11 cellular contexts compared by ENCODE assay signal in the genomic region with DNA sequence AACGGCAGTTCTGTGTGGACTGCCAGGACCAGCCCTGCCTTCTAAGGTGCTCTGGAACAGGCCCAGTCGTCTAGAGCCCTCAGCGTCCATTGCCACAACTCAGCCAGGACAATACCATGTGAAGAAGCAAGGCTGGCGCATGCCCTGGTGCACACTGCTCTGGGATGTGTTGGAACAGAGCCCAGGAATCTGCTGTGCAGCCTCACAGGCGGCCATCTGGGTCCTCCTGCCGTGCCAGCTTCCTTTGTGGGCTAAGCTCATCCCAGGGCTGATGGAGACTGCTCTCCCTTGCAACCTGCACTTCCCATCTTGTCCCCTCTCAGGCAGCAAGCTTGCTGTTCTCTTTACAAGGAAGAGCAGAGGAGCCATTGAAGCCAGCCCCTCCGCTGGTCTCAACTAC.
DNase-seq lines count a peak whose midpoint lies in the region; ATAC-seq and TF ChIP-seq lines count a peak whose summit lies in the region.
"Had no signal": no experiment of that assay in that cellular context is flagged by ENCODE, and none has a peak within 500 bp of the region (broad histone marks: within the 10 kb centered on the region; RNA-seq: fewer than 3 reads in every experiment).

No MANE protein-coding gene starts in this region.

- intact Hi-C loops in left ventricle myocardium inferior (cut with micrococcal nuclease), result no loop called here

- no peaks in the 10 kb centered on the region for H3K9me3 ChIP-seq in left ventricle myocardium inferior (replicated peaks)
- H3K9me3 ChIP-seq: gastroesophageal sphincter, prostate gland had no signal

- no peaks in the 10 kb centered on the region for H3K4me1 Mint-ChIP-seq in stimulated activated memory B cell treated with anti-CD40 and anti-IgM and Interleukin-4, amounts not matched to agents 10 μg/mL and 1 μg/mL and 100 μg/mL, for 72 hours

- no peaks in the 10 kb centered on the region for H3K36me3 ChIP-seq in left ventricle myocardium inferior
- H3K36me3 ChIP-seq: gastroesophageal sphincter, prostate gland had no signal

- peaks cover 23% of the 10 kb centered on the region for H3K27me3 Mint-ChIP-seq in stimulated activated memory B cell treated with anti-CD40 and anti-IgM and Interleukin-4, amounts not matched to agents 10 μg/mL and 1 μg/mL and 100 μg/mL, for 72 hours

- H3K36me3 Mint-ChIP-seq in stimulated activated memory B cell treated with anti-CD40 and anti-IgM and Interleukin-4, amounts not matched to agents 10 μg/mL and 1 μg/mL and 100 μg/mL, for 72 hours, result no peaks in the 10 kb centered on the region

- H3K4me1 ChIP-seq in left ventricle myocardium inferior, result peaks cover 14% of the 10 kb centered on the region
- H3K4me1 ChIP-seq: gastroesophageal sphincter, prostate gland had no signal

- ATAC-seq in stimulated activated memory B cell treated with anti-CD40 and anti-IgM and Interleukin-4, amounts not matched to agents 10 μg/mL and 1 μg/mL and 100 μg/mL, for 72 hours, result peak; percentile 29
- ATAC-seq in GM19351 (IDR thresholded peaks at IDR 0.05; ENCODE audit: unreplicated experiment), result no peak
- ATAC-seq: gastroesophageal sphincter had no signal

- DNase-seq in Kasumi-1 (lab: John Stamatoyannopoulos, UW) (peak; percentile 41 to 47), SHP77 (lab: John Stamatoyannopoulos, UW) (peak; percentile 43 to 80), left ventricle myocardium inferior (peak; percentile 65), OCI-M2 (lab: John Stamatoyannopoulos, UW; ENCODE audit: unreplicated experiment) (no peak), MV-4-11 (lab: John Stamatoyannopoulos, UW) (no peak)
- DNase-seq: T-helper 2 cell had no signal

- H3K27ac ChIP-seq in left ventricle myocardium inferior (replicated peaks), result peak overlapping the region; percentile 37
- H3K27ac ChIP-seq: gastroesophageal sphincter, KMS-11, prostate gland had no signal

- no peak overlapping the region for H3K4me3 Mint-ChIP-seq in stimulated activated memory B cell treated with anti-CD40 and anti-IgM and Interleukin-4, amounts not matched to agents 10 μg/mL and 1 μg/mL and 100 μg/mL, for 72 hours

- no peak overlapping the region for H3K27ac Mint-ChIP-seq in stimulated activated memory B cell treated with anti-CD40 and anti-IgM and Interleukin-4, amounts not matched to agents 10 μg/mL and 1 μg/mL and 100 μg/mL, for 72 hours

- H3K27me3 ChIP-seq in left ventricle myocardium inferior (ENCODE audit: low read depth), result peaks cover 6% of the 10 kb centered on the region

- H3K4me3 ChIP-seq in left ventricle myocardium inferior, result no peak overlapping the region
- H3K4me3 ChIP-seq: gastroesophageal sphincter, prostate gland had no signal

- H3K9me3 Mint-ChIP-seq in stimulated activated memory B cell treated with anti-CD40 and anti-IgM and Interleukin-4, amounts not matched to agents 10 μg/mL and 1 μg/mL and 100 μg/mL, for 72 hours, result no peaks in the 10 kb centered on the region

- TF ChIP-seq CTCF in left ventricle myocardium inferior (IDR thresholded peaks at IDR 0.05; ENCODE audit: borderline replicate concordance), result peak; percentile 13

Comparison
In these comparisons a context has a peak if more than half of its experiments do, and no peak if none do; other contexts are left out.
1. DNase-seq: peak in Kasumi-1 (2 of 2), SHP77 (2 of 2) and left ventricle myocardium inferior (single experiment); none in OCI-M2 (single experiment) and MV-4-11 (single experiment).